9 cellular contexts compared by ENCODE assay signal in the genomic region with DNA sequence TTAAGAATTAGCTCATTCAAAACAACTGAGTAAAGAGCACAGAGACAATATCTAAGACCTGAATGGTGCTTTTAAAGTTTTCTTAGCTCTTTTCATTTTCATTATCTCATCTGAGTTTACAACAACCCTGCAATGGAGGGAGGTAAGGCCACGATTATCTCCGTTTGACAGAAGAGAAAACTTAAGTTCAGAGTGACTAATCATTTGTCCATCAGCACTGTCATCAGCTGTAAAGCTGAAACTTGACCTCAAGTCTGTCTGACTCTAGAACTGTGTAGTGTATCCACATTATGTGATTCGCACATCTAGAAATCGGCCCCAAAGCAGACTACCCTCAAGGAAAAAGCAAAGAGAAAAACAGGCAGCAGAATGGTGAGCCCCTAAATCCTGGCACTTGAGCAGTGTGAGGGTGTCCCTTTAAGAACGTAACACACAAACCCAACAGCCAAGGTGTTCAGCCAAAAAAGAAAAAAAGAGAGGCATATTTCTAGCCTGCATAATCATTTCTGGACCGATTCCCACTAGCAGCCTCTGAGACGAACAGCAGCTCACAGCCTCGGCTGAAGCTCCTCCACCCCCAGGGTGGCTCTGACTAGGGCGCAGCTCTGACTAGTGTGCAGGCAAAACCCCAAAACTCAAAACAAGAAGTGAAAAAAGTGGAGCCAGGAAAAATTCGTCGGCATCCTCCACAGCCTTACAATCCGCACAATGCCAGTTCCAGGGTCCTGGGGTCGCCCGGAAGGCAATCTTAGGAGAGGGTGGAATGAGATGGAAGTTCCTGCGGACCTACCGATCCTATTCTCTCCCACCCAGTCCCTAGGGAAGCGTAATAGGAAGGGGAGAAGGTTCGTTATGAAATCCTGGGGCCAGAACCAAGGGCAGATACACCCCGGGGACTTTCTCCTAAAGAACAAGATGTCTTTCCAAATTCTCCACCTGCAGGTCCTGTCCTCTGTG. TPM values are rescaled to one million over a fixed set of nuclear protein-coding genes. Genes with fewer than 3 reads are reported as not detected.
A peak's percentile ranks its signal among the peaks of the same experiment; 100 is the strongest.
DNase-seq lines count a peak whose midpoint lies in the region; ATAC-seq and TF ChIP-seq lines count a peak whose summit lies in the region.
"Had no signal": no experiment of that assay in that cellular context is flagged by ENCODE, and none has a peak within 500 bp of the region (broad histone marks: within the 10 kb centered on the region; RNA-seq: fewer than 3 reads in every experiment).

No MANE protein-coding gene starts in this region.

- peaks cover 1% of the 10 kb centered on the region for H3K27me3 Mint-ChIP-seq in HFFc6 (ENCODE audit: insufficient read depth)

- peak overlapping the region; percentile 55 to 58 for H3K4me3 ChIP-seq in cardiac fibroblast (replicated peaks in 1 of 2; ENCODE audit: low read depth in 2 of 2, low read length in 2 of 2)
- H3K4me3 ChIP-seq in skin epidermis = peak overlapping the region in 5 of 7 experiments; percentile 25 to 56 (median 43)

- H3K9me3 Mint-ChIP-seq in HFFc6 = no peaks in the 10 kb centered on the region

- H3K4me3 Mint-ChIP-seq in HFFc6 = peak overlapping the region; percentile 92

- H3K27ac Mint-ChIP-seq in HFFc6 = peak overlapping the region; percentile 75

- no peak for ATAC-seq in GM21576 (IDR thresholded peaks at IDR 0.05; ENCODE audit: unreplicated experiment)
- ATAC-seq in HG02642 (IDR thresholded peaks at IDR 0.05; ENCODE audit: poor library complexity, unreplicated experiment) = no peak

- H3K36me3 Mint-ChIP-seq in HFFc6 (ENCODE audit: low read depth) = no peaks in the 10 kb centered on the region

- peaks cover 46% of the 10 kb centered on the region for H3K4me1 Mint-ChIP-seq in HFFc6 (ENCODE audit: low read depth)

- no peaks in the 10 kb centered on the region for H3K27me3 ChIP-seq in layer of hippocampus (ENCODE audit: control insufficient read depth, insufficient read depth, low read length)

- H3K27ac ChIP-seq in layer of hippocampus (ENCODE audit: low read depth, low read length) (peak overlapping the region; percentile 83), skin epidermis (peak overlapping the region in 7 of 21 experiments; percentile 4 to 78 (median 29))

- DNase-seq in HFFc6 = peak; percentile 78
- peak; percentile 84 for DNase-seq in cardiac fibroblast (ENCODE audit: low read depth in 2 of 2)
- DNase-seq in HuH-7 (ENCODE audit: low spot score) = no peak
- no peak for DNase-seq in D341Med (ENCODE audit: low spot score)
- DNase-seq: NCI-H526 treated with DMSO at 0.1 percent for 48 hours had no signal

- TF ChIP-seq CTCF in HFFc6 (IDR thresholded peaks at IDR 0.05) = no peak
- no peak for TF ChIP-seq CTCF in cardiac fibroblast (IDR thresholded peaks at IDR 0.05; ENCODE audit: low read depth, low read length)

RNA-seq across cellular contexts. Expression of gene STXBP6, which starts 1.5 kb away (rescaled TPM):
- total RNA-seq in HFFc6 (2021; fragmentation: NEBNext Ultra II Directional; extraction: Animal tissue kit (Norgen Biotek cat#: 25700)) = 10 to 100 TPM; 15.4 to 17.5 (median 17.0) TPM

Comparison
In these comparisons a context has a peak if more than half of its experiments do, and no peak if none do; other contexts are left out.
1. DNase-seq: peak in HFFc6 (single experiment) and cardiac fibroblast (2 of 2); none in HuH-7 (single experiment) and D341Med (single experiment).